In the genomic region with DNA sequence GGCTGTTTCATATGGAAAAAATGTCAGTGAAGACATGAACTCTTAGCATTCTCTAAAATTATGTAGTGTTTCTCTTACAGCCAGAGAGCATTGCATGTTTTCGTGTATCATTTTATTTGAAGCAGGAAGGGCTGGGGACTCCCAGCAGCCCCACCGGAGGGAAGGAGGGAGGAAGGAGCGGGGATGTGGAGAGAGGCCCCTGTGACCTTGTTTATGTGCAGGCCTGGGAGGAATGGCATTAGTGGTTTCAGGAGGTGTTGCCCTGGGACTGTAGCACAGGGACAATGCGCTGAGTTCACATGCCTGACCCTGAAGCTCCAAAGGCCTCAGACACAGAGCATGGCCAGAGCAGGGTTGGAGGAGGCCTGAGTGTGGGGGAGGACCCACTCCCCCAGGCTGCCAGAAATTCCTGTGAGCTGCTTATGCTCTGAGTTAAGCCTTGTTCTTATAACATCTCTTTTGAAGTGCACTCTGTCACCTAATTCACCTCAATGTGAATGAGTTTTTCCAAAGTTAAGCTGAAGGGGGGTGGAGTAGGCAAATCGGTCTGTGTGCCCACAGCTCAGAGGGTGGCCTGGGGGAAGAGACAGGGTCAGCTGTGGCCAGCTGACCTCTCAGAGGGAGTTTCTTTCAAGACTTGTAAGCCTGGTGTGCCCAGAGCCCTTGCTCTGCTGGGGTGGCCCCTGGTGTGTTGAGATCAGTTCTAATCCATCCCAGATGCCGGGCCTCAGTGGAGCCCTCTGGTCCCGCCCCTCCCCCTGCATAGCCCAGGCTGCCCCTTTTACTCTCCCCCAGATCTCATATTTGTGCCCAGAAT, we compare ENCODE assay signal across 1 cellular context.
A peak's percentile ranks its signal among the peaks of the same experiment; 100 is the strongest.
TF ChIP-seq lines count a peak whose summit lies in the region.

No MANE protein-coding gene starts in this region.

TF ChIP-seq in HepG2, 621 proteins besides CTCF, POLR2A, EP300 and RAD21 (continued from another document and continues in another):
- TF ChIP-seq, protein P1, sequence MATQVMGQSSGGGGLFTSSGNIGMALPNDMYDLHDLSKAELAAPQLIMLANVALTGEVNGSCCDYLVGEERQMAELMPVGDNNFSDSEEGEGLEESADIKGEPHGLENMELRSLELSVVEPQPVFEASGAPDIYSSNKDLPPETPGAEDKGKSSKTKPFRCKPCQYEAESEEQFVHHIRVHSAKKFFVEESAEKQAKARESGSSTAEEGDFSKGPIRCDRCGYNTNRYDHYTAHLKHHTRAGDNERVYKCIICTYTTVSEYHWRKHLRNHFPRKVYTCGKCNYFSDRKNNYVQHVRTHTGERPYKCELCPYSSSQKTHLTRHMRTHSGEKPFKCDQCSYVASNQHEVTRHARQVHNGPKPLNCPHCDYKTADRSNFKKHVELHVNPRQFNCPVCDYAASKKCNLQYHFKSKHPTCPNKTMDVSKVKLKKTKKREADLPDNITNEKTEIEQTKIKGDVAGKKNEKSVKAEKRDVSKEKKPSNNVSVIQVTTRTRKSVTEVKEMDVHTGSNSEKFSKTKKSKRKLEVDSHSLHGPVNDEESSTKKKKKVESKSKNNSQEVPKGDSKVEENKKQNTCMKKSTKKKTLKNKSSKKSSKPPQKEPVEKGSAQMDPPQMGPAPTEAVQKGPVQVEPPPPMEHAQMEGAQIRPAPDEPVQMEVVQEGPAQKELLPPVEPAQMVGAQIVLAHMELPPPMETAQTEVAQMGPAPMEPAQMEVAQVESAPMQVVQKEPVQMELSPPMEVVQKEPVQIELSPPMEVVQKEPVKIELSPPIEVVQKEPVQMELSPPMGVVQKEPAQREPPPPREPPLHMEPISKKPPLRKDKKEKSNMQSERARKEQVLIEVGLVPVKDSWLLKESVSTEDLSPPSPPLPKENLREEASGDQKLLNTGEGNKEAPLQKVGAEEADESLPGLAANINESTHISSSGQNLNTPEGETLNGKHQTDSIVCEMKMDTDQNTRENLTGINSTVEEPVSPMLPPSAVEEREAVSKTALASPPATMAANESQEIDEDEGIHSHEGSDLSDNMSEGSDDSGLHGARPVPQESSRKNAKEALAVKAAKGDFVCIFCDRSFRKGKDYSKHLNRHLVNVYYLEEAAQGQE (IDR thresholded peaks at IDR 0.05; ENCODE audit: borderline replicate concordance in 1 of 2, low read depth in 1 of 2, low read length in 2 of 2), result no peak
- TF ChIP-seq, protein P2, sequence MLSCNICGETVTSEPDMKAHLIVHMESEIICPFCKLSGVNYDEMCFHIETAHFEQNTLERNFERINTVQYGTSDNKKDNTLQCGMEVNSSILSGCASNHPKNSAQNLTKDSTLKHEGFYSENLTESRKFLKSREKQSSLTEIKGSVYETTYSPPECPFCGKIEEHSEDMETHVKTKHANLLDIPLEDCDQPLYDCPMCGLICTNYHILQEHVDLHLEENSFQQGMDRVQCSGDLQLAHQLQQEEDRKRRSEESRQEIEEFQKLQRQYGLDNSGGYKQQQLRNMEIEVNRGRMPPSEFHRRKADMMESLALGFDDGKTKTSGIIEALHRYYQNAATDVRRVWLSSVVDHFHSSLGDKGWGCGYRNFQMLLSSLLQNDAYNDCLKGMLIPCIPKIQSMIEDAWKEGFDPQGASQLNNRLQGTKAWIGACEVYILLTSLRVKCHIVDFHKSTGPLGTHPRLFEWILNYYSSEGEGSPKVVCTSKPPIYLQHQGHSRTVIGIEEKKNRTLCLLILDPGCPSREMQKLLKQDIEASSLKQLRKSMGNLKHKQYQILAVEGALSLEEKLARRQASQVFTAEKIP (CRISPR knock-in tag; IDR thresholded peaks at IDR 0.05; ENCODE audit: borderline replicate concordance), result no peak
- TF ChIP-seq, protein P3, sequence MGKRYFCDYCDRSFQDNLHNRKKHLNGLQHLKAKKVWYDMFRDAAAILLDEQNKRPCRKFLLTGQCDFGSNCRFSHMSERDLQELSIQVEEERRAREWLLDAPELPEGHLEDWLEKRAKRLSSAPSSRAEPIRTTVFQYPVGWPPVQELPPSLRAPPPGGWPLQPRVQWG (CRISPR knock-in tag; IDR thresholded peaks at IDR 0.05; ENCODE audit: borderline replicate concordance, low read depth), result no peak
- TF ChIP-seq, protein P4, sequence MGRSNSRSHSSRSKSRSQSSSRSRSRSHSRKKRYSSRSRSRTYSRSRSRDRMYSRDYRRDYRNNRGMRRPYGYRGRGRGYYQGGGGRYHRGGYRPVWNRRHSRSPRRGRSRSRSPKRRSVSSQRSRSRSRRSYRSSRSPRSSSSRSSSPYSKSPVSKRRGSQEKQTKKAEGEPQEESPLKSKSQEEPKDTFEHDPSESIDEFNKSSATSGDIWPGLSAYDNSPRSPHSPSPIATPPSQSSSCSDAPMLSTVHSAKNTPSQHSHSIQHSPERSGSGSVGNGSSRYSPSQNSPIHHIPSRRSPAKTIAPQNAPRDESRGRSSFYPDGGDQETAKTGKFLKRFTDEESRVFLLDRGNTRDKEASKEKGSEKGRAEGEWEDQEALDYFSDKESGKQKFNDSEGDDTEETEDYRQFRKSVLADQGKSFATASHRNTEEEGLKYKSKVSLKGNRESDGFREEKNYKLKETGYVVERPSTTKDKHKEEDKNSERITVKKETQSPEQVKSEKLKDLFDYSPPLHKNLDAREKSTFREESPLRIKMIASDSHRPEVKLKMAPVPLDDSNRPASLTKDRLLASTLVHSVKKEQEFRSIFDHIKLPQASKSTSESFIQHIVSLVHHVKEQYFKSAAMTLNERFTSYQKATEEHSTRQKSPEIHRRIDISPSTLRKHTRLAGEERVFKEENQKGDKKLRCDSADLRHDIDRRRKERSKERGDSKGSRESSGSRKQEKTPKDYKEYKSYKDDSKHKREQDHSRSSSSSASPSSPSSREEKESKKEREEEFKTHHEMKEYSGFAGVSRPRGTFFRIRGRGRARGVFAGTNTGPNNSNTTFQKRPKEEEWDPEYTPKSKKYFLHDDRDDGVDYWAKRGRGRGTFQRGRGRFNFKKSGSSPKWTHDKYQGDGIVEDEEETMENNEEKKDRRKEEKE (IDR thresholded peaks at IDR 0.05), result no peak
- TF ChIP-seq, protein P5, sequence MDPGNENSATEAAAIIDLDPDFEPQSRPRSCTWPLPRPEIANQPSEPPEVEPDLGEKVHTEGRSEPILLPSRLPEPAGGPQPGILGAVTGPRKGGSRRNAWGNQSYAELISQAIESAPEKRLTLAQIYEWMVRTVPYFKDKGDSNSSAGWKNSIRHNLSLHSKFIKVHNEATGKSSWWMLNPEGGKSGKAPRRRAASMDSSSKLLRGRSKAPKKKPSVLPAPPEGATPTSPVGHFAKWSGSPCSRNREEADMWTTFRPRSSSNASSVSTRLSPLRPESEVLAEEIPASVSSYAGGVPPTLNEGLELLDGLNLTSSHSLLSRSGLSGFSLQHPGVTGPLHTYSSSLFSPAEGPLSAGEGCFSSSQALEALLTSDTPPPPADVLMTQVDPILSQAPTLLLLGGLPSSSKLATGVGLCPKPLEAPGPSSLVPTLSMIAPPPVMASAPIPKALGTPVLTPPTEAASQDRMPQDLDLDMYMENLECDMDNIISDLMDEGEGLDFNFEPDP (CRISPR knock-in tag; conservative IDR thresholded peaks at IDR 0.05), result no peak
- TF ChIP-seq, protein P6, sequence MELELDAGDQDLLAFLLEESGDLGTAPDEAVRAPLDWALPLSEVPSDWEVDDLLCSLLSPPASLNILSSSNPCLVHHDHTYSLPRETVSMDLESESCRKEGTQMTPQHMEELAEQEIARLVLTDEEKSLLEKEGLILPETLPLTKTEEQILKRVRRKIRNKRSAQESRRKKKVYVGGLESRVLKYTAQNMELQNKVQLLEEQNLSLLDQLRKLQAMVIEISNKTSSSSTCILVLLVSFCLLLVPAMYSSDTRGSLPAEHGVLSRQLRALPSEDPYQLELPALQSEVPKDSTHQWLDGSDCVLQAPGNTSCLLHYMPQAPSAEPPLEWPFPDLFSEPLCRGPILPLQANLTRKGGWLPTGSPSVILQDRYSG (CRISPR knock-in tag; IDR thresholded peaks at IDR 0.05), result no peak
- TF ChIP-seq, protein P7, sequence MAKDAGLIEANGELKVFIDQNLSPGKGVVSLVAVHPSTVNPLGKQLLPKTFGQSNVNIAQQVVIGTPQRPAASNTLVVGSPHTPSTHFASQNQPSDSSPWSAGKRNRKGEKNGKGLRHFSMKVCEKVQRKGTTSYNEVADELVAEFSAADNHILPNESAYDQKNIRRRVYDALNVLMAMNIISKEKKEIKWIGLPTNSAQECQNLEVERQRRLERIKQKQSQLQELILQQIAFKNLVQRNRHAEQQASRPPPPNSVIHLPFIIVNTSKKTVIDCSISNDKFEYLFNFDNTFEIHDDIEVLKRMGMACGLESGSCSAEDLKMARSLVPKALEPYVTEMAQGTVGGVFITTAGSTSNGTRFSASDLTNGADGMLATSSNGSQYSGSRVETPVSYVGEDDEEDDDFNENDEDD (CRISPR knock-in tag; IDR thresholded peaks at IDR 0.05; ENCODE audit: borderline replicate concordance), result peak; percentile 12; the same call in 1 of the 2 replicates
- TF ChIP-seq ZNF138 (CRISPR knock-in tag; IDR thresholded peaks at IDR 0.05; ENCODE audit: low read depth), result no peak
- peak; percentile 75; the same call in 1 of the 2 replicates for TF ChIP-seq TBX2 (CRISPR knock-in tag; IDR thresholded peaks at IDR 0.05; ENCODE audit: borderline replicate concordance)
- TF ChIP-seq, protein P8, sequence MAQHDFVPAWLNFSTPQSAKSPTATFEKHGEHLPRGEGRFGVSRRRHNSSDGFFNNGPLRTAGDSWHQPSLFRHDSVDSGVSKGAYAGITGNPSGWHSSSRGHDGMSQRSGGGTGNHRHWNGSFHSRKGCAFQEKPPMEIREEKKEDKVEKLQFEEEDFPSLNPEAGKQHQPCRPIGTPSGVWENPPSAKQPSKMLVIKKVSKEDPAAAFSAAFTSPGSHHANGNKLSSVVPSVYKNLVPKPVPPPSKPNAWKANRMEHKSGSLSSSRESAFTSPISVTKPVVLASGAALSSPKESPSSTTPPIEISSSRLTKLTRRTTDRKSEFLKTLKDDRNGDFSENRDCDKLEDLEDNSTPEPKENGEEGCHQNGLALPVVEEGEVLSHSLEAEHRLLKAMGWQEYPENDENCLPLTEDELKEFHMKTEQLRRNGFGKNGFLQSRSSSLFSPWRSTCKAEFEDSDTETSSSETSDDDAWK (CRISPR knock-in tag; IDR thresholded peaks at IDR 0.05), result no peak
- TF ChIP-seq WIZ (CRISPR knock-in tag; IDR thresholded peaks at IDR 0.05), result no peak
- 0 out of 2 replicates have a peak, but pooled peaks have one; percentile 42 for TF ChIP-seq ZNF567 (CRISPR knock-in tag; IDR thresholded peaks at IDR 0.05; ENCODE audit: borderline replicate concordance)
- TF ChIP-seq, protein P9, sequence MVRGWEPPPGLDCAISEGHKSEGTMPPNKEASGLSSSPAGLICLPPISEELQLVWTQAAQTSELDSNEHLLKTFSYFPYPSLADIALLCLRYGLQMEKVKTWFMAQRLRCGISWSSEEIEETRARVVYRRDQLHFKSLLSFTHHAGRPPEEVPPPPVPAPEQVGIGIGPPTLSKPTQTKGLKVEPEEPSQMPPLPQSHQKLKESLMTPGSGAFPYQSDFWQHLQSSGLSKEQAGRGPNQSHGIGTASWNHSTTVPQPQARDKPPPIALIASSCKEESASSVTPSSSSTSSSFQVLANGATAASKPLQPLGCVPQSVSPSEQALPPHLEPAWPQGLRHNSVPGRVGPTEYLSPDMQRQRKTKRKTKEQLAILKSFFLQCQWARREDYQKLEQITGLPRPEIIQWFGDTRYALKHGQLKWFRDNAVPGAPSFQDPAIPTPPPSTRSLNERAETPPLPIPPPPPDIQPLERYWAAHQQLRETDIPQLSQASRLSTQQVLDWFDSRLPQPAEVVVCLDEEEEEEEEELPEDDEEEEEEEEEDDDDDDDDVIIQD (CRISPR knock-in tag; IDR thresholded peaks at IDR 0.05; ENCODE audit: low read depth), result peak; percentile 72; the same call in 1 of the 2 replicates
- TF ChIP-seq SNRNP70 (IDR thresholded peaks at IDR 0.05; ENCODE audit: low read depth, low read length), result no peak
- TF ChIP-seq KLF11 (CRISPR knock-in tag; IDR thresholded peaks at IDR 0.05), result no peak; the same call in 1 of the 2 replicates
- no peak for TF ChIP-seq SP140L (CRISPR knock-in tag; IDR thresholded peaks at IDR 0.05; ENCODE audit: borderline replicate concordance)
- TF ChIP-seq, protein P10, sequence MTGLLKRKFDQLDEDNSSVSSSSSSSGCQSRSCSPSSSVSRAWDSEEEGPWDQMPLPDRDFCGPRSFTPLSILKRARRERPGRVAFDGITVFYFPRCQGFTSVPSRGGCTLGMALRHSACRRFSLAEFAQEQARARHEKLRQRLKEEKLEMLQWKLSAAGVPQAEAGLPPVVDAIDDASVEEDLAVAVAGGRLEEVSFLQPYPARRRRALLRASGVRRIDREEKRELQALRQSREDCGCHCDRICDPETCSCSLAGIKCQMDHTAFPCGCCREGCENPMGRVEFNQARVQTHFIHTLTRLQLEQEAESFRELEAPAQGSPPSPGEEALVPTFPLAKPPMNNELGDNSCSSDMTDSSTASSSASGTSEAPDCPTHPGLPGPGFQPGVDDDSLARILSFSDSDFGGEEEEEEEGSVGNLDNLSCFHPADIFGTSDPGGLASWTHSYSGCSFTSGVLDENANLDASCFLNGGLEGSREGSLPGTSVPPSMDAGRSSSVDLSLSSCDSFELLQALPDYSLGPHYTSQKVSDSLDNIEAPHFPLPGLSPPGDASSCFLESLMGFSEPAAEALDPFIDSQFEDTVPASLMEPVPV (CRISPR knock-in tag; IDR thresholded peaks at IDR 0.05), result no peak
- no peak for TF ChIP-seq TEAD2 (CRISPR knock-in tag; IDR thresholded peaks at IDR 0.05)
- no peak for TF ChIP-seq ZNF225 (CRISPR knock-in tag; IDR thresholded peaks at IDR 0.05)
- TF ChIP-seq MAF1 (CRISPR knock-in tag; IDR thresholded peaks at IDR 0.05; ENCODE audit: borderline replicate concordance), result no peak
- TF ChIP-seq ZNF749 (CRISPR knock-in tag; IDR thresholded peaks at IDR 0.05; ENCODE audit: borderline replicate concordance), result no peak
- no peak; the same call in 1 of the 2 replicates for TF ChIP-seq ZNF772 (CRISPR knock-in tag; IDR thresholded peaks at IDR 0.05)
- TF ChIP-seq ARNT (IDR thresholded peaks at IDR 0.05), result no peak
- no peak for TF ChIP-seq ZNF589 (CRISPR knock-in tag; conservative IDR thresholded peaks at IDR 0.05)
- TF ChIP-seq YY1 (IDR thresholded peaks at IDR 0.05; ENCODE audit: insufficient read depth, insufficient replicate concordance, low read depth, low read length), result no peak
- TF ChIP-seq ZNF790 (CRISPR knock-in tag; IDR thresholded peaks at IDR 0.05; ENCODE audit: borderline replicate concordance), result no peak
